ENCODE assay signal across 31 cellular contexts in the genomic region with DNA sequence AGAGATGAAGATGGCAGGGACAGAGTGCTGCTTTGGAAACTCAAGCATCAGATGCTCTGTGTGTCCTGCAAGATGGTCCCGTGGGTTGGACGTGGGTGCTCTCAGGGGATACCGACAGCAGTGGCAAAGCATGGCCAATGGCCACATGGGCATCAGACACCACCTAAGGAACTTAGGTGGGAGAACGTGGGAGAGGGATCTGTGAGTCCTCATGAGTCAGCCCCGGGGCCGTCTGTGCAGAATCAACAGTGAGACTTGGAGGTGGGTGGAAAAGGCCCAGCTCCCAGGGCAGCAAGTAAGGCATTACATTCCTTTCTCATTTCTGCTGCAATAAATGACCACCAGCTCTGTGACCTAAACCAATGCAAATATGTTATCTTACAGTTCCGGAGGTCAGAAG.
"Had no signal": no experiment of that assay in that cellular context is flagged by ENCODE, and none has a peak within 500 bp of the region (broad histone marks: within the 10 kb centered on the region; RNA-seq: fewer than 3 reads in every experiment).

No MANE protein-coding gene starts in this region.

- H3K36me3 ChIP-seq: MG63, SJCRH30, WERI-Rb-1 had no signal

- H3K27ac ChIP-seq: SJCRH30, SK-N-MC, WERI-Rb-1 had no signal

- ATAC-seq: activated CD8-positive, alpha-beta memory T cell treated with anti-CD3 and anti-CD28 coated beads, Interleukin-2, amount 10 ng/mL, durations not matched to agents 7 days and 5 days; activated T-cell treated with anti-CD3 and anti-CD28 coated beads, Interleukin-2, amount 50 U/mL, for 72 hours; activated T-helper 17 cell treated with anti-CD3 and anti-CD28 coated beads, Interleukin-2, amount 50 U/mL, for 72 hours had no signal

- DNase-seq: activated CD4-positive, alpha-beta memory T cell treated with anti-CD3 and anti-CD28 coated beads, Interleukin-2, amount 10 ng/mL, durations not matched to agents 7 days and 5 days; activated CD4-positive, alpha-beta T cell treated with anti-CD3 and anti-CD28 coated beads for 1 hour; activated CD4-positive, alpha-beta T cell treated with anti-CD3 and anti-CD28 coated beads for 48 hours; activated CD4-positive, CD25-positive, alpha-beta regulatory T cell; activated CD8-positive, alpha-beta memory T cell treated with anti-CD3 and anti-CD28 coated beads for 24 hours; activated CD8-positive, alpha-beta memory T cell treated with anti-CD3 and anti-CD28 coated beads, Interleukin-2, amount 10 ng/mL, durations not matched to agents 7 days and 5 days; activated CD8-positive, alpha-beta memory T cell treated with anti-CD3 and anti-CD28 coated beads, Interleukin-2, amount 50 U/mL, for 48 hours; activated effector memory CD4-positive, alpha-beta T cell treated with anti-CD3 and anti-CD28 coated beads, Interleukin-2, amount 50 U/mL, for 16 hours; activated naive CD4-positive, alpha-beta T cell; activated naive CD4-positive, alpha-beta T cell treated with anti-CD3 and anti-CD28 coated beads, Interleukin-2, amount 50 U/mL, for 16 hours; activated naive CD8-positive, alpha-beta T cell treated with anti-CD3 and anti-CD28 coated beads for 36 hours; activated T-cell treated with anti-CD3 and anti-CD28 coated beads, Interleukin-2, amount 50 U/mL, for 72 hours; amygdala; caudate nucleus; Kasumi-1; KG1; MG63; NCI-H1092; NCI-H1436 treated with DMSO at 0.1 percent for 48 hours; NCI-H1694 treated with DMSO at 0.1 percent for 48 hours; NCI-H2029; NCI-H345; NCI-H748 treated with DMSO at 0.1 percent for 48 hours; NK-92 treated with Interleukin-12 subunit alpha and Interleukin-12 subunit beta, amount 100 ng/mL, for 24 hours; SHP77; SJCRH30; T1000; WERI-Rb-1 had no signal

- H3K27me3 ChIP-seq: MG63, SJCRH30 had no signal

- FAIRE-seq: bronchial epithelial cell had no signal

- H3K9me3 ChIP-seq: MG63, SJCRH30 had no signal

- H3K4me3 ChIP-seq: MG63, SJCRH30, SK-N-MC had no signal
